ENCODE assay signal across 27 cellular contexts in genomic region chr5:51302358-51302757, GRCh38.
DNase-seq lines count a peak whose midpoint lies in the region; ATAC-seq and TF ChIP-seq lines count a peak whose summit lies in the region.
"Had no signal": no experiment of that assay in that cellular context is flagged by ENCODE, and none has a peak within 500 bp of the region (broad histone marks: within the 10 kb centered on the region; RNA-seq: fewer than 3 reads in every experiment).

No MANE protein-coding gene starts in this region.

- no peak for TF ChIP-seq RAD21 in SK-N-SH (IDR thresholded peaks at IDR 0.05; ENCODE audit: low read length)

- H3F3A ChIP-seq in SK-N-SH (replicated peaks; ENCODE audit: insufficient read depth), result no peaks in the 10 kb centered on the region

- no peaks in the 10 kb centered on the region for H4K20me1 ChIP-seq in SK-N-SH (ENCODE audit: insufficient read depth)
- H4K20me1 ChIP-seq: BLaER1 had no signal

- H3K36me3 ChIP-seq in SK-N-SH (replicated peaks in 1 of 2; ENCODE audit: control insufficient read depth in 1 of 2, insufficient read depth in 2 of 2, low read length in 1 of 2), result no peaks in the 10 kb centered on the region
- no peaks in the 10 kb centered on the region for H3K36me3 ChIP-seq in effector memory CD4-positive, alpha-beta T cell (ENCODE audit: control insufficient read depth, insufficient read depth, low read length)
- no peaks in the 10 kb centered on the region for H3K36me3 ChIP-seq in tibial artery
- H3K36me3 ChIP-seq: BLaER1, HAP-1, SJSA1 had no signal

- H3K4me1 ChIP-seq in SK-N-SH (ENCODE audit: control insufficient read depth in 1 of 2, insufficient read depth in 2 of 2, low read depth in 1 of 2, low read length in 1 of 2), result no peaks in the 10 kb centered on the region
- no peaks in the 10 kb centered on the region for H3K4me1 ChIP-seq in effector memory CD4-positive, alpha-beta T cell (ENCODE audit: control insufficient read depth, insufficient read depth, low read length, poor library complexity, severe bottlenecking)
- no peaks in the 10 kb centered on the region for H3K4me1 ChIP-seq in tibial artery
- H3K4me1 ChIP-seq: BLaER1, HAP-1, SJSA1 had no signal

- no peaks in the 10 kb centered on the region for H3K9me2 ChIP-seq in SK-N-SH

- WGBS in SK-N-SH (ENCODE audit: low lambda C conversion rate), result 27% methylated on average over 1 of the region's 1 CpG

- ATAC-seq in SK-N-SH treated with all-trans-retinoic acid at 6 μM for 48 hours, result no peak
- ATAC-seq: GM12878, GM23338 had no signal

- intact Hi-C loops in tibial artery (cut with DNase I; ENCODE audit: low total_unique reads), result no loop called here

- TF ChIP-seq EP300 in SK-N-SH (IDR thresholded peaks at IDR 0.05; ENCODE audit: borderline replicate concordance in 1 of 2, low read depth in 1 of 2, low read length in 1 of 2), result no peak

- H3K79me2 ChIP-seq in SK-N-SH (ENCODE audit: insufficient read depth), result no peaks in the 10 kb centered on the region

- H3K9ac ChIP-seq in SK-N-SH, result no peak overlapping the region
- H3K9ac ChIP-seq: BLaER1, KMS-11 had no signal

- POLR2A ChIA-PET in SK-N-SH (lab: Yijun Ruan, JAX), result no interaction called here

- H3K4me2 ChIP-seq in SK-N-SH, result no peak overlapping the region
- H3K4me2 ChIP-seq: BLaER1, GM23338, KMS-11, PC-9 had no signal

- DNase-seq in SK-N-SH, result no peak
- DNase-seq in cerebellar cortex (ENCODE audit: low spot score), result peak; percentile 32
- DNase-seq in medulla oblongata (ENCODE audit: extremely low spot score), result peak; percentile 51
- DNase-seq in HuH-7.5 (ENCODE audit: low spot score), result no peak
- DNase-seq in effector memory CD4-positive, alpha-beta T cell, result no peak
- DNase-seq in tibial artery, result no peak
- DNase-seq: CD4-positive, CD25-positive, alpha-beta regulatory T cell; GDM1; HFFc6; IMR-90; NCI-H1092; NCI-H1417 treated with DMSO at 0.1 percent for 48 hours; NCI-H187; NCI-H2081 treated with DMSO at 0.1 percent for 48 hours; NCI-H446; NCI-H524 treated with DMSO at 0.1 percent for 48 hours; NCI-H774; PC-9; Right ventricle myocardium superior; RPMI8226 had no signal

- H3K27ac ChIP-seq in SK-N-SH (ENCODE audit: low read depth in 2 of 2, low read length in 1 of 2), result no peak overlapping the region
- H3K27ac ChIP-seq in effector memory CD4-positive, alpha-beta T cell (ENCODE audit: insufficient read depth, low read length, poor library complexity, severe bottlenecking), result no peak overlapping the region
- H3K27ac ChIP-seq in tibial artery, result no peak overlapping the region
- H3K27ac ChIP-seq: BLaER1, KMS-11, PC-9, SJSA1 had no signal

- H3K4me3 ChIP-seq in SK-N-SH (ENCODE audit: low read depth in 2 of 2, low read length in 1 of 2), result no peak overlapping the region
- H3K4me3 ChIP-seq in effector memory CD4-positive, alpha-beta T cell (ENCODE audit: insufficient read depth, low read depth, low read length, poor library complexity, severe bottlenecking), result no peak overlapping the region
- no peak overlapping the region for H3K4me3 ChIP-seq in tibial artery
- H3K4me3 ChIP-seq: BLaER1, GM12878, GM23338, HAP-1, PC-9, SJSA1 had no signal

- H2AFZ ChIP-seq in SK-N-SH (ENCODE audit: low read depth), result no peak overlapping the region
- H2AFZ ChIP-seq: GM23338, PC-9 had no signal

- CTCF ChIA-PET in SK-N-SH (lab: Yijun Ruan, JAX), result interaction anchor here (1.0 to 1.2 kb wide), 2 partner anchors 9 to 374 kb away, joined by 3 read pairs; no protein-coding TSS in a partner anchor

- H3K9me3 ChIP-seq in SK-N-SH (no peaks in the 10 kb centered on the region), tibial artery (peaks cover 0 to 6% (median 0%) of the 10 kb centered on the region in 3 donors)
- H3K9me3 ChIP-seq in effector memory CD4-positive, alpha-beta T cell (ENCODE audit: control insufficient read depth, low read length), result no peaks in the 10 kb centered on the region
- H3K9me3 ChIP-seq: HAP-1, SJSA1 had no signal

- no peak for TF ChIP-seq CTCF in SK-N-SH (IDR thresholded peaks at IDR 0.05)
- no peak for TF ChIP-seq CTCF in tibial artery (IDR thresholded peaks at IDR 0.05)

- H3K27me3 ChIP-seq in SK-N-SH (ENCODE audit: insufficient read depth) (no peaks in the 10 kb centered on the region), tibial artery (no peaks in the 10 kb centered on the region)
- H3K27me3 ChIP-seq in effector memory CD4-positive, alpha-beta T cell (replicated peaks; ENCODE audit: control insufficient read depth, insufficient read depth, low read length, poor library complexity, severe bottlenecking), result no peaks in the 10 kb centered on the region
- H3K27me3 ChIP-seq: BLaER1, SJSA1 had no signal

TF ChIP-seq in SK-N-SH, 30 proteins besides CTCF, POLR2A, EP300 and RAD21:
- TF ChIP-seq REST (IDR thresholded peaks at IDR 0.05; ENCODE audit: low read depth, low read length), result 0 out of 2 replicates have a peak, but pooled peaks have one; percentile 40
- no peak for TF ChIP-seq PBX3 (IDR thresholded peaks at IDR 0.05)

TF ChIP-seq in SK-N-SH treated with all-trans-retinoic acid at 6 μM for 48 hours, 23 proteins besides CTCF, POLR2A, EP300 and RAD21:
- no peak for TF ChIP-seq ARNTL (CRISPR knock-in tag; IDR thresholded peaks at IDR 0.05; ENCODE audit: borderline replicate concordance, low read depth)
- TF ChIP-seq ZFP30 (CRISPR knock-in tag; IDR thresholded peaks at IDR 0.05), result no peak
- no peak for TF ChIP-seq ZC3H10 (CRISPR knock-in tag; IDR thresholded peaks at IDR 0.05)
- no peak for TF ChIP-seq ZFP3 (CRISPR knock-in tag; IDR thresholded peaks at IDR 0.05)
- TF ChIP-seq ESRRG (CRISPR knock-in tag; IDR thresholded peaks at IDR 0.05), result no peak
- TF ChIP-seq, protein P1, sequence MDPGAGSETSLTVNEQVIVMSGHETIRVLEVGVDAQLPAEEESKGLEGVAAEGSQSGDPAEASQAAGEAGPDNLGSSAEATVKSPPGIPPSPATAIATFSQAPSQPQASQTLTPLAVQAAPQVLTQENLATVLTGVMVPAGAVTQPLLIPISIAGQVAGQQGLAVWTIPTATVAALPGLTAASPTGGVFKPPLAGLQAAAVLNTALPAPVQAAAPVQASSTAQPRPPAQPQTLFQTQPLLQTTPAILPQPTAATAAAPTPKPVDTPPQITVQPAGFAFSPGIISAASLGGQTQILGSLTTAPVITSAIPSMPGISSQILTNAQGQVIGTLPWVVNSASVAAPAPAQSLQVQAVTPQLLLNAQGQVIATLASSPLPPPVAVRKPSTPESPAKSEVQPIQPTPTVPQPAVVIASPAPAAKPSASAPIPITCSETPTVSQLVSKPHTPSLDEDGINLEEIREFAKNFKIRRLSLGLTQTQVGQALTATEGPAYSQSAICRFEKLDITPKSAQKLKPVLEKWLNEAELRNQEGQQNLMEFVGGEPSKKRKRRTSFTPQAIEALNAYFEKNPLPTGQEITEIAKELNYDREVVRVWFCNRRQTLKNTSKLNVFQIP (CRISPR knock-in tag; IDR thresholded peaks at IDR 0.05; ENCODE audit: borderline replicate concordance, low read depth), result no peak
- TF ChIP-seq BACH2 (CRISPR knock-in tag; IDR thresholded peaks at IDR 0.05; ENCODE audit: borderline replicate concordance), result no peak
- no peak for TF ChIP-seq ZNF70 (CRISPR knock-in tag; IDR thresholded peaks at IDR 0.05)
- no peak for TF ChIP-seq ZNF8 (CRISPR knock-in tag; IDR thresholded peaks at IDR 0.05)
- TF ChIP-seq TSHZ2 (CRISPR knock-in tag; IDR thresholded peaks at IDR 0.05), result no peak
- no peak for TF ChIP-seq PPARA (CRISPR knock-in tag; IDR thresholded peaks at IDR 0.05; ENCODE audit: borderline replicate concordance)
- TF ChIP-seq ZNF565 (CRISPR knock-in tag; conservative IDR thresholded peaks at IDR 0.05; ENCODE audit: low read depth), result no peak
- TF ChIP-seq, protein P2, sequence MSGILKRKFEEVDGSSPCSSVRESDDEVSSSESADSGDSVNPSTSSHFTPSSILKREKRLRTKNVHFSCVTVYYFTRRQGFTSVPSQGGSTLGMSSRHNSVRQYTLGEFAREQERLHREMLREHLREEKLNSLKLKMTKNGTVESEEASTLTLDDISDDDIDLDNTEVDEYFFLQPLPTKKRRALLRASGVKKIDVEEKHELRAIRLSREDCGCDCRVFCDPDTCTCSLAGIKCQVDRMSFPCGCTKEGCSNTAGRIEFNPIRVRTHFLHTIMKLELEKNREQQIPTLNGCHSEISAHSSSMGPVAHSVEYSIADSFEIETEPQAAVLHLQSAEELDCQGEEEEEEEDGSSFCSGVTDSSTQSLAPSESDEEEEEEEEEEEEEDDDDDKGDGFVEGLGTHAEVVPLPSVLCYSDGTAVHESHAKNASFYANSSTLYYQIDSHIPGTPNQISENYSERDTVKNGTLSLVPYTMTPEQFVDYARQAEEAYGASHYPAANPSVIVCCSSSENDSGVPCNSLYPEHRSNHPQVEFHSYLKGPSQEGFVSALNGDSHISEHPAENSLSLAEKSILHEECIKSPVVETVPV (CRISPR knock-in tag; IDR thresholded peaks at IDR 0.05), result no peak

Comparison
In these comparisons a context has a peak if more than half of its experiments do, and no peak if none do; other contexts are left out.
1. DNase-seq: peak in cerebellar cortex (single experiment) and medulla oblongata (single experiment); none in SK-N-SH (single experiment), HuH-7.5 (single experiment), effector memory CD4-positive, alpha-beta T cell (0 of 3) and tibial artery (0 of 2).